8 cellular contexts compared by ENCODE assay signal in the genomic region with DNA sequence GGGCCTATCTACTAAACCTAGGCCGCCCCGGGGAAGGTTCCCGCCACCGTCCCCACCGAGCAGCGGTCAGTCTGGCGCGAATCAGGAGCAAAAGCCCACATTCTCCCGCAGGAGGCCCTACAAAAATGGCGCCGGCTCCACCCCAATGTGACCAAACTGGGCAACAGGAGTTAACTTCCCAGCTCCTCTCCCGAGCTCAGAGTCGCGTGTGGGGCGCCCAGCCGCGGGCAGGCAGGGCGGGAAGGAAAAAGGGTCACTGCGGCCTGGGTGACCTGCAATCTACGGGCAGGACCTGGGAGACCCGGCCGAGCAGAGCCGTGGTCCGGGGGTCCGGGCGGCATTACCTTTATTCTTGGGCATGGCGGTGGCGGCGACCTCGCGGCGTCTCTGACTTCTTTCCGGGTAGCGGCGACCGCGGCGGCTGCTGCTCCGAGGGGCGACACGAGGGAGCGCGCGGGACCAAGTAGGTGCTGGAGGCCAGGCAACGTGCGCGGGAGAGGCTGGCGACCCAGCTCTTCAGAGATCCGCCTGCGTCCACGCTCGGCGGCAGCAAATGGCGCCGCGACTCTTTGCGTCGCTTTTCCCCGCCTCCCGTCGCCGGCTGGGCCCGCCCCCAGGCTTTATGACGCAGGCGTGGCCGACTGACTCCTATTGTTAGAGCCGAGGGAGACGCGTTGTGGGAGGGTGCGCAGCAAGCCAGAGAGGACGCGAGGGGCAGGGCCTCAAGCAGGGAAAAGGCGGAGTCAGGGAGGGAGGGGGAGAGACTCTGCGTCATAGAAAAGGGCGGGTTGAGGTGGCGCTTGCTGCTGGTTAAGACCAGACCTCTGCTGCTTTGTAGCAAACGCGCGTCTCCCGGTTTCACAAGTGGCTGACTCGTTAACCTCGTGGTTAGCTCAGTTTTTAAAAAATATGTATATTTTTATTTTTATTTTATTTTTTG. TPM values are rescaled to one million over a fixed set of nuclear protein-coding genes. Genes with fewer than 3 reads are reported as not detected.
A peak's percentile ranks its signal among the peaks of the same experiment; 100 is the strongest.
DNase-seq lines count a peak whose midpoint lies in the region; ATAC-seq, FAIRE-seq and TF ChIP-seq lines count a peak whose summit lies in the region.

A gene with protein sequence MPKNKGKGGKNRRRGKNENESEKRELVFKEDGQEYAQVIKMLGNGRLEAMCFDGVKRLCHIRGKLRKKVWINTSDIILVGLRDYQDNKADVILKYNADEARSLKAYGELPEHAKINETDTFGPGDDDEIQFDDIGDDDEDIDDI (minus strand): TSS at position 558 of the 940 bp plus-strand sequence. CDS start 198 bp downstream, at position 360.

- no peaks in the 10 kb centered on the region for H3K27me3 ChIP-seq in adrenal gland
- peaks cover 0 to 7% (median 0%) of the 10 kb centered on the region in 9 donors for H3K27me3 ChIP-seq in heart left ventricle
- no peaks in the 10 kb centered on the region for H3K27me3 ChIP-seq in upper lobe of left lung

- TF ChIP-seq POLR2A in GM12892 (IDR thresholded peaks at IDR 0.05; ENCODE audit: low read depth, low read length), result peak; percentile 69
- TF ChIP-seq POLR2A in adrenal gland (IDR thresholded peaks at IDR 0.05), result peak; percentile 95 to 97
- peak; percentile 96 for TF ChIP-seq POLR2A in heart left ventricle (IDR thresholded peaks at IDR 0.05)
- peak; percentile 43 to 92 (median 82) for TF ChIP-seq POLR2A in upper lobe of left lung (IDR thresholded peaks at IDR 0.05)

- no peaks in the 10 kb centered on the region for H3K9me3 ChIP-seq in adrenal gland (replicated peaks in 1 of 3)
- H3K9me3 ChIP-seq in heart left ventricle, result no peaks in the 10 kb centered on the region
- H3K9me3 ChIP-seq in upper lobe of left lung, result no peaks in the 10 kb centered on the region

- peak; percentile 94 for FAIRE-seq in GM12892 (lab: Jason Lieb, UNC)

- TF ChIP-seq CTCF in adrenal gland (IDR thresholded peaks at IDR 0.05) (no peak), heart left ventricle (IDR thresholded peaks at IDR 0.05) (no peak), upper lobe of left lung (IDR thresholded peaks at IDR 0.05) (peak in 1 of 6 experiments; percentile 23)

- H3K36me3 ChIP-seq in adrenal gland (replicated peaks in 1 of 2) (peaks cover 0 to 19% of the 10 kb centered on the region in 2 donors), heart left ventricle (peaks cover 0 to 28% (median 19%) of the 10 kb centered on the region in 9 donors), upper lobe of left lung (peaks cover 0 to 18% (median 11%) of the 10 kb centered on the region in 4 donors)

- WGBS in adrenal gland, 4 donors, result 0 to 3% (median 2%) methylated on average over 5 to 73 of the region's 82 CpGs
- WGBS in heart left ventricle, 4 donors, result 1 to 5% (median 1%) methylated on average over 52 to 81 of the region's 82 CpGs
- 0 to 1% methylated on average over 8 to 45 of the region's 82 CpGs for WGBS in upper lobe of left lung, 2 donors

- peak; percentile 75 for DNase-seq in GM12892 (ENCODE audit: insufficient read length)
- DNase-seq in NCI-H146 (lab: John Stamatoyannopoulos, UW), result peak; percentile 98
- DNase-seq in T-helper 1 cell, result peak; percentile 90 to 99 (median 91)
- peak; percentile 97 to 100 (median 99) for DNase-seq in adrenal gland
- DNase-seq in heart left ventricle, result peak; percentile 95 to 99 (median 97)
- DNase-seq in posterior cingulate gyrus, result peak; percentile 91 to 100 (median 98)
- peak; percentile 98 to 100 for DNase-seq in upper lobe of left lung

- H3K27ac ChIP-seq in adrenal gland, result peak within 1 kb of the TSS; percentile 30 to 92 (median 90)
- H3K27ac ChIP-seq in heart left ventricle, result peak within 1 kb of the TSS; percentile 47 to 93 (median 88)
- H3K27ac ChIP-seq in upper lobe of left lung, result peak within 1 kb of the TSS; percentile 88 to 95 (median 92)

- ATAC-seq in HG02852 (IDR thresholded peaks at IDR 0.05; ENCODE audit: unreplicated experiment) (peak; percentile 98), heart left ventricle (peak; percentile 99 to 100 (median 100)), upper lobe of left lung (ENCODE audit: low FRiP score in 2 of 2) (peak; percentile 100)

- intact Hi-C loops in adrenal gland (cut with DNase I), result no loop called here
- intact Hi-C loops in heart left ventricle (cut with DNase I), result loop anchor here in 1 of 10 donors (10.0 kb wide), 2 partner anchors 123 to 303 kb away; a partner anchor contains a TSS
- intact Hi-C loops in posterior cingulate gyrus (cut with DNase I), result no loop called here

- TF ChIP-seq EP300 in upper lobe of left lung (IDR thresholded peaks at IDR 0.05), result peak in 1 of 4 donors; percentile 48

- H3K4me3 ChIP-seq in adrenal gland (peak within 1 kb of the TSS; percentile 51 to 78 (median 61)), heart left ventricle (peak within 1 kb of the TSS; percentile 52 to 95 (median 80)), upper lobe of left lung (peak within 1 kb of the TSS; percentile 68 to 79 (median 72))

- H3K4me1 ChIP-seq in adrenal gland (replicated peaks in 1 of 2), result peaks cover 7 to 19% of the 10 kb centered on the region in 2 donors
- peaks cover 3 to 38% (median 15%) of the 10 kb centered on the region in 12 donors for H3K4me1 ChIP-seq in heart left ventricle
- H3K4me1 ChIP-seq in upper lobe of left lung, result peaks cover 0 to 27% (median 13%) of the 10 kb centered on the region in 4 donors

RNA-seq across cellular contexts. Expression of the gene that starts here (rescaled TPM):
- polyA plus RNA-seq in GM12892 (2012; ENCODE audit: missing spikeins), result 88.7 TPM
- total RNA-seq in adrenal gland (100 to 1,000 TPM in 1 of 8 donors, 10 to 100 TPM in 7; 23.1 to 103 (median 59.3) TPM), heart left ventricle (100 to 1,000 TPM in 1 of 9 donors, 10 to 100 TPM in 8; 39.6 to 162 (median 58.7) TPM), upper lobe of left lung (10 to 100 TPM in 5 of 6 donors, 1 to 10 TPM in 1; 8.4 to 78.7 (median 41.0) TPM)
- polyA plus RNA-seq in adrenal gland (10 to 100 TPM; 17.6 to 66.8 (median 21.6) TPM), heart left ventricle (100 to 1,000 TPM in 1 of 2 donors, 10 to 100 TPM in 1; 21.1 to 117 TPM)

Comparison
In these comparisons a context has a peak if more than half of its experiments do, and no peak if none do; other contexts are left out.
1. Peak in every context shown above with its lines: DNase-seq, ATAC-seq, H3K4me3 ChIP-seq and H3K27ac ChIP-seq.